In genomic region chr17:30831663-30832437, GRCh38 we compare ENCODE assay signal across 8 cellular contexts. TPM values are rescaled to one million over a fixed set of nuclear protein-coding genes. Genes with fewer than 3 reads are reported as not detected.
A peak's percentile ranks its signal among the peaks of the same experiment; 100 is the strongest.
DNase-seq lines count a peak whose midpoint lies in the region; ATAC-seq and TF ChIP-seq lines count a peak whose summit lies in the region.

Gene ATAD5, plus strand, starts transcription at chr17:30831966. Its CDS starts 382 bp downstream, at chr17:30832348.

- peaks cover 3% of the 10 kb centered on the region for H3K36me3 ChIP-seq in A673 (ENCODE audit: insufficient read depth, low read length, poor library complexity, severe bottlenecking)
- H3K36me3 ChIP-seq in liver (ENCODE audit: control insufficient read depth in 4 of 4, insufficient read depth in 3 of 4, low read depth in 1 of 4, low read length in 3 of 4), result no peaks in the 10 kb centered on the region

- peak in 1 of 2 donors; percentile 44 for TF ChIP-seq RAD21 in liver (IDR thresholded peaks at IDR 0.05)

- BruUV-seq in A673 (replicated peaks; lab: Mats Ljungman, UMichigan), result no TSS peak

- TF ChIP-seq CTCF in A673 (conservative IDR thresholded peaks at IDR 0.05; ENCODE audit: low read depth, low read length) (no peak), dorsolateral prefrontal cortex (IDR thresholded peaks at IDR 0.05 in 54 of 56, conservative IDR thresholded peaks at IDR 0.05 in 2 of 56; ENCODE audit: low read depth in 1 of 56, partially characterized antibody in 56 of 56) (peak in 44 of 56 donors; percentile 10 to 68 (median 42)), liver (IDR thresholded peaks at IDR 0.05; ENCODE audit: low read depth, low read length, missing input control) (no peak)

- H3K4me3 ChIP-seq in A673 (ENCODE audit: low read depth, low read length, poor library complexity, severe bottlenecking) (peak within 1 kb of the TSS; percentile 86), dorsolateral prefrontal cortex (peak within 1 kb of the TSS; percentile 59 to 99 (median 84)), liver (ENCODE audit: low read depth in 1 of 3, low read length in 3 of 3) (peak within 1 kb of the TSS; percentile 80 to 95 (median 82))

- H3K9me3 ChIP-seq in A673 (ENCODE audit: low read depth, low read length, poor library complexity, severe bottlenecking), result no peaks in the 10 kb centered on the region
- H3K9me3 ChIP-seq in liver (ENCODE audit: control insufficient read depth in 4 of 4, low read length in 3 of 4), result no peaks in the 10 kb centered on the region

- POLR2A ChIA-PET in A673 (lab: Charles Lee; ENCODE audit: low non-redundant PET), result no interaction called here

- no peaks in the 10 kb centered on the region for H3K4me1 ChIP-seq in A673 (ENCODE audit: insufficient read depth, low read length, poor library complexity, severe bottlenecking)
- peaks cover 5 to 15% (median 12%) of the 10 kb centered on the region in 4 donors for H3K4me1 ChIP-seq in liver (ENCODE audit: control insufficient read depth in 4 of 4, insufficient read depth in 4 of 4, low read length in 3 of 4)

- DNase-seq in A673 (ENCODE audit: low spot score) (peak; percentile 89), HK-2 (ENCODE audit: unreplicated experiment) (peak; percentile 90), NCI-H82 (lab: John Stamatoyannopoulos, UW) (peak; percentile 94), dorsolateral prefrontal cortex (peak; percentile 84 to 93 (median 90))
- DNase-seq in activated CD4-positive, alpha-beta T cell treated with anti-CD3 and anti-CD28 coated beads, Interleukin-2, amount 50 U/mL, for 24 hours (ENCODE audit: low read depth in 1 of 2, low spot score in 1 of 2), result peak; percentile 73 to 86
- peak; percentile 84 to 87 for DNase-seq in stimulated activated CD4-positive, alpha-beta T cell treated with anti-CD3 and anti-CD28 coated beads, Interleukin-2, amount 100 ng/mL, for 48 hours

- no peaks in the 10 kb centered on the region for H3K27me3 ChIP-seq in A673 (replicated peaks; ENCODE audit: insufficient read depth, low read depth, low read length, poor library complexity)
- no peaks in the 10 kb centered on the region for H3K27me3 ChIP-seq in dorsolateral prefrontal cortex
- no peaks in the 10 kb centered on the region for H3K27me3 ChIP-seq in liver (ENCODE audit: control insufficient read depth in 4 of 4, insufficient read depth in 4 of 4, low read length in 3 of 4)

- peak within 1 kb of the TSS; percentile 90 for H3K27ac ChIP-seq in A673 (ENCODE audit: low read depth, low read length, poor library complexity, severe bottlenecking)
- H3K27ac ChIP-seq in dorsolateral prefrontal cortex, result peak within 1 kb of the TSS in 44 of 59 donors; percentile 4 to 86 (median 58)
- H3K27ac ChIP-seq in liver (ENCODE audit: low read depth in 1 of 2, low read length in 2 of 2), result no peak within 1 kb of the TSS

- CTCF ChIA-PET in A673 (lab: Charles Lee), result no interaction called here

- H3K9ac ChIP-seq in liver (ENCODE audit: low read depth in 1 of 2, low read length in 2 of 2), result peak within 1 kb of the TSS; percentile 60 to 66

- under 1% methylated on average over 59 of the region's 59 CpGs for WGBS in liver

- peak; percentile 68 for ATAC-seq in GM18907 (IDR thresholded peaks at IDR 0.05; ENCODE audit: unreplicated experiment)

- intact Hi-C loops in A673 (cut with micrococcal nuclease; ENCODE audit: unreplicated experiment), result no loop called here
- intact Hi-C loops in dorsolateral prefrontal cortex (cut with DNase I), result loop anchor here in 1 of 2 donors (10.0 kb wide), 1 partner anchor 1033 kb away; no protein-coding TSS in a partner anchor

TF ChIP-seq in liver, 16 proteins besides CTCF, POLR2A, EP300 and RAD21:
- TF ChIP-seq JUND (IDR thresholded peaks at IDR 0.05), result no peak
- TF ChIP-seq MAX (IDR thresholded peaks at IDR 0.05), result peak; percentile 86
- no peak for TF ChIP-seq TAF1 (conservative IDR thresholded peaks at IDR 0.05)
- TF ChIP-seq EGR1 (IDR thresholded peaks at IDR 0.05; ENCODE audit: low read depth in 2 of 2), result no peak
- TF ChIP-seq ATF3 (IDR thresholded peaks at IDR 0.05), result no peak
- peak; percentile 97 for TF ChIP-seq ZBTB33 (IDR thresholded peaks at IDR 0.05)
- TF ChIP-seq FOXA2 (IDR thresholded peaks at IDR 0.05), result no peak
- peak; percentile 22 to 85 for TF ChIP-seq GABPA (IDR thresholded peaks at IDR 0.05 in 1 of 2, conservative IDR thresholded peaks at IDR 0.05 in 1 of 2)
- peak; percentile 68 for TF ChIP-seq REST (IDR thresholded peaks at IDR 0.05)
- TF ChIP-seq RXRA (IDR thresholded peaks at IDR 0.05), result peak; percentile 64 to 78
- peak; percentile 72 for TF ChIP-seq NR2F2 (IDR thresholded peaks at IDR 0.05)
- peak; percentile 52 to 56 for TF ChIP-seq HNF4A (conservative IDR thresholded peaks at IDR 0.05)
- TF ChIP-seq YY1 (IDR thresholded peaks at IDR 0.05), result peak; percentile 95
- no peak for TF ChIP-seq HNF4G (IDR thresholded peaks at IDR 0.05)
- peak; percentile 71 for TF ChIP-seq FOXA1 (IDR thresholded peaks at IDR 0.05)
- TF ChIP-seq SP1 (IDR thresholded peaks at IDR 0.05), result peak; percentile 66

RNA-seq across cellular contexts. Expression of gene ATAD5, which starts in this region (rescaled TPM):
- total RNA-seq in A673 (2021) (17.4 and 19.0 TPM in 2 replicates), dorsolateral prefrontal cortex (1 to 10 TPM; 1.3 to 4.1 (median 2.3) TPM), liver (10 to 100 TPM in 1 of 2 donors, under 1 TPM in 1; 0.59 to 10.6 TPM)
- polyA plus RNA-seq in liver, result under 1 TPM; 0.15 to 0.44 TPM

Comparison
In these comparisons a context has a peak if more than half of its experiments do, and no peak if none do; other contexts are left out.
1. H3K27ac ChIP-seq: peak in A673 (single experiment) and dorsolateral prefrontal cortex (44 of 59); none in liver (0 of 2).
2. CTCF ChIP-seq: peak in dorsolateral prefrontal cortex (44 of 56); none in A673 (single experiment) and liver (single experiment).
3. Peak in every context shown above with its lines, with median percentiles within 50 percentile points of each other: DNase-seq and H3K4me3 ChIP-seq.